23 cellular contexts compared by ENCODE assay signal in genomic region chr11:12460441-12460840, GRCh38.
A peak's percentile ranks its signal among the peaks of the same experiment; 100 is the strongest.
DNase-seq lines count a peak whose midpoint lies in the region; ATAC-seq and TF ChIP-seq lines count a peak whose summit lies in the region.
"Had no signal": no experiment of that assay in that cellular context is flagged by ENCODE, and none has a peak within 500 bp of the region (broad histone marks: within the 10 kb centered on the region; RNA-seq: fewer than 3 reads in every experiment).

No MANE protein-coding gene starts in this region.

- H2AK5ac ChIP-seq in mesenchymal stem cell (ENCODE audit: low read length, severe bottlenecking) = no peak overlapping the region

- no peak overlapping the region for H4K8ac ChIP-seq in mesenchymal stem cell (ENCODE audit: low read length)

- peaks cover 52% of the 10 kb centered on the region for H3K79me1 ChIP-seq in mesenchymal stem cell (replicated peaks; ENCODE audit: low read length, poor library complexity, severe bottlenecking)

- in situ Hi-C loops in astrocyte of the spinal cord (cut with HindIII; ENCODE audit: low sequenced_read_pairs) = no loop called here

- no peak overlapping the region for H3K9ac ChIP-seq in mesenchymal stem cell (ENCODE audit: low read length)
- H3K9ac ChIP-seq: BLaER1 had no signal

- H2BK12ac ChIP-seq in mesenchymal stem cell (ENCODE audit: low read length in 2 of 2) = no peak overlapping the region

- no peak for ATAC-seq in HG02798 (IDR thresholded peaks at IDR 0.05; ENCODE audit: poor library complexity, unreplicated experiment)
- ATAC-seq: activated naive CD4-positive, alpha-beta T cell treated with anti-CD3 and anti-CD28 coated beads, Interleukin-2, amount 50 U/mL, for 72 hours; left cardiac atrium; stimulated activated memory B cell treated with anti-CD40 and anti-IgM and Interleukin-4, amounts not matched to agents 10 μg/mL and 1 μg/mL and 100 μg/mL, for 72 hours had no signal

- DNase-seq in NCI-H146 (lab: John Stamatoyannopoulos, UW) (peak; percentile 27), NCI-H146 treated with DMSO at 0.1 percent for 48 hours (lab: John Stamatoyannopoulos, UW; ENCODE audit: unreplicated experiment) (no peak), astrocyte of the spinal cord (ENCODE audit: low read depth, low spot score) (peak; percentile 49), mesenchymal stem cell (peak; percentile 53), stromal cell of bone marrow (ENCODE audit: low read depth) (peak; percentile 29), NCI-H2107 treated with DMSO at 0.1 percent for 48 hours (lab: John Stamatoyannopoulos, UW; ENCODE audit: unreplicated experiment) (no peak), SHP77 treated with DMSO at 0.1 percent for 48 hours (lab: John Stamatoyannopoulos, UW) (no peak)
- DNase-seq: 8988T, foreskin melanocyte, Kasumi-1, left cardiac atrium, midbrain, NCI-H1092, NCI-H446, T1000 had no signal

- H3K9me3 ChIP-seq in mesenchymal stem cell (ENCODE audit: control insufficient read depth, low read length) = no peaks in the 10 kb centered on the region
- H3K9me3 ChIP-seq: HAP-1, neutrophil had no signal

- no peak overlapping the region for H2BK5ac ChIP-seq in mesenchymal stem cell (ENCODE audit: low read depth, low read length, poor library complexity, severe bottlenecking)

- no peak for TF ChIP-seq CTCF in astrocyte of the spinal cord (IDR thresholded peaks at IDR 0.05; ENCODE audit: low read depth, low read length)

- H3K23ac ChIP-seq in mesenchymal stem cell (ENCODE audit: low read length in 2 of 2) = no peak overlapping the region

- no peaks in the 10 kb centered on the region for H3K27me3 ChIP-seq in mesenchymal stem cell (ENCODE audit: control insufficient read depth in 1 of 2, insufficient read depth in 1 of 2, low read length in 2 of 2)
- H3K27me3 ChIP-seq: BLaER1, neutrophil, right atrium auricular region, tibial nerve had no signal

- peaks cover 0 to 9% of the 10 kb centered on the region in 2 experiments for H3K36me3 ChIP-seq in mesenchymal stem cell (ENCODE audit: control insufficient read depth in 1 of 2, insufficient read depth in 2 of 2, low read depth in 1 of 2, low read length in 2 of 2)
- H3K36me3 ChIP-seq: BLaER1, HAP-1, neutrophil, right atrium auricular region had no signal

- WGBS in mesenchymal stem cell = 86% methylated on average over 4 of the region's 4 CpGs

- H2BK120ac ChIP-seq in mesenchymal stem cell (ENCODE audit: low read depth, low read length) = no peak overlapping the region

- H3K4me1 ChIP-seq in mesenchymal stem cell (ENCODE audit: control insufficient read depth, insufficient read depth, low read depth, low read length) = peaks cover 17% of the 10 kb centered on the region
- H3K4me1 ChIP-seq: BLaER1 had no signal

- H3K14ac ChIP-seq in mesenchymal stem cell (ENCODE audit: low read length in 2 of 2) = no peak overlapping the region

- H3K27ac ChIP-seq in mesenchymal stem cell (ENCODE audit: low read length, poor library complexity, severe bottlenecking) = no peak overlapping the region
- H3K27ac ChIP-seq: BLaER1, neutrophil, right atrium auricular region, tibial nerve had no signal

- H4K91ac ChIP-seq in mesenchymal stem cell (ENCODE audit: low read length) = no peak overlapping the region

- H3K4me3 ChIP-seq in astrocyte of the spinal cord (ENCODE audit: low read depth, low read length) (no peak overlapping the region), mesenchymal stem cell (ENCODE audit: insufficient read depth in 1 of 2, low read depth in 1 of 2, low read length in 2 of 2) (no peak overlapping the region)
- H3K4me3 ChIP-seq: BLaER1, HAP-1, right atrium auricular region, tibial nerve had no signal

- H3K4ac ChIP-seq in mesenchymal stem cell (ENCODE audit: low read depth in 1 of 2, low read length in 2 of 2) = no peak overlapping the region

- no peak overlapping the region for H2AFZ ChIP-seq in mesenchymal stem cell (ENCODE audit: low read depth, low read length)

- no peak overlapping the region for H2BK15ac ChIP-seq in mesenchymal stem cell (ENCODE audit: low read depth, poor library complexity, severe bottlenecking)

- H3K18ac ChIP-seq in mesenchymal stem cell (ENCODE audit: low read depth in 1 of 2, low read length in 2 of 2) = no peak overlapping the region

- no peak overlapping the region for H3K4me2 ChIP-seq in mesenchymal stem cell (ENCODE audit: low read length, poor library complexity, severe bottlenecking)
- H3K4me2 ChIP-seq: BLaER1 had no signal

Comparison
In these comparisons a context has a peak if more than half of its experiments do, and no peak if none do; other contexts are left out.
1. DNase-seq: peak in NCI-H146 (single experiment), astrocyte of the spinal cord (single experiment), mesenchymal stem cell (single experiment) and stromal cell of bone marrow (single experiment); none in NCI-H146 treated with DMSO at 0.1 percent for 48 hours (single experiment), NCI-H2107 treated with DMSO at 0.1 percent for 48 hours (single experiment) and SHP77 treated with DMSO at 0.1 percent for 48 hours (single experiment).